Comparison of ENCODE assay signal across 8 cellular contexts in genomic region chr10:119516381-119517234, GRCh38. TPM values are rescaled to one million over a fixed set of nuclear protein-coding genes. Genes with fewer than 3 reads are reported as not detected.
DNase-seq lines count a peak whose midpoint lies in the region; ATAC-seq lines count a peak whose summit lies in the region.

No MANE protein-coding gene starts in this region.

- no peaks in the 10 kb centered on the region for H3K9me3 ChIP-seq in SJSA1 (replicated peaks)

- no peaks in the 10 kb centered on the region for H3K27me3 ChIP-seq in SJSA1 (replicated peaks)

- no peak overlapping the region for H3K4me3 ChIP-seq in SJSA1

- 0 out of 2 replicates have a peak overlapping the region, but pooled peaks have one; percentile 30 for H3K27ac ChIP-seq in SJSA1

- DNase-seq in SJSA1 (ENCODE audit: low read depth in 1 of 2, low spot score in 2 of 2): no peak
- DNase-seq in natural killer cell treated with Interleukin-12 subunit alpha and Interleukin-12 subunit beta and Interleukin-15 and Interleukin-18, amount 100 ng/mL, for 72 hours (ENCODE audit: low spot score): no peak
- no peak for DNase-seq in COLO829 (ENCODE audit: low spot score)
- DNase-seq in SW480 (ENCODE audit: low spot score): no peak
- DNase-seq in NK-92 (lab: John Stamatoyannopoulos, UW; ENCODE audit: unreplicated experiment): no peak

- peak; percentile 70 for ATAC-seq in GM19035 (IDR thresholded peaks at IDR 0.05; ENCODE audit: unreplicated experiment)
- peak; percentile 82 for ATAC-seq in HG03064 (IDR thresholded peaks at IDR 0.05; ENCODE audit: low read depth, unreplicated experiment)
- ATAC-seq in natural killer cell treated with Interleukin-12 subunit alpha and Interleukin-12 subunit beta and Interleukin-15 and Interleukin-18, amount 100 ng/mL, for 72 hours: peak; percentile 84 to 87

- peaks cover 3% of the 10 kb centered on the region for H3K36me3 Mint-ChIP-seq in activated naive CD8-positive, alpha-beta T cell
- no peaks in the 10 kb centered on the region for H3K36me3 Mint-ChIP-seq in natural killer cell treated with Interleukin-12 subunit alpha and Interleukin-12 subunit beta and Interleukin-15 and Interleukin-18, amount 100 ng/mL, for 72 hours

- peaks cover 4% of the 10 kb centered on the region for H3K36me3 ChIP-seq in SJSA1

- H3K4me3 Mint-ChIP-seq in activated naive CD8-positive, alpha-beta T cell: peak overlapping the region; percentile 75
- H3K4me3 Mint-ChIP-seq in natural killer cell treated with Interleukin-12 subunit alpha and Interleukin-12 subunit beta and Interleukin-15 and Interleukin-18, amount 100 ng/mL, for 72 hours: peak overlapping the region; percentile 59

- no peaks in the 10 kb centered on the region for H3K27me3 Mint-ChIP-seq in activated naive CD8-positive, alpha-beta T cell
- H3K27me3 Mint-ChIP-seq in natural killer cell treated with Interleukin-12 subunit alpha and Interleukin-12 subunit beta and Interleukin-15 and Interleukin-18, amount 100 ng/mL, for 72 hours: no peaks in the 10 kb centered on the region

- peak overlapping the region; percentile 96 for H3K27ac Mint-ChIP-seq in activated naive CD8-positive, alpha-beta T cell
- peak overlapping the region; percentile 78 to 84 for H3K27ac Mint-ChIP-seq in natural killer cell treated with Interleukin-12 subunit alpha and Interleukin-12 subunit beta and Interleukin-15 and Interleukin-18, amount 100 ng/mL, for 72 hours

- H3K4me1 Mint-ChIP-seq in activated naive CD8-positive, alpha-beta T cell (ENCODE audit: low read depth): peaks cover 83% of the 10 kb centered on the region
- H3K4me1 Mint-ChIP-seq in natural killer cell treated with Interleukin-12 subunit alpha and Interleukin-12 subunit beta and Interleukin-15 and Interleukin-18, amount 100 ng/mL, for 72 hours (ENCODE audit: low read depth in 2 of 2): peaks cover 17 to 29% of the 10 kb centered on the region in 2 donors

- H3K9me3 Mint-ChIP-seq in activated naive CD8-positive, alpha-beta T cell (ENCODE audit: low read depth): no peaks in the 10 kb centered on the region
- H3K9me3 Mint-ChIP-seq in natural killer cell treated with Interleukin-12 subunit alpha and Interleukin-12 subunit beta and Interleukin-15 and Interleukin-18, amount 100 ng/mL, for 72 hours: no peaks in the 10 kb centered on the region

- H3K4me1 ChIP-seq in SJSA1 (replicated peaks): peaks cover 26% of the 10 kb centered on the region

RNA-seq across cellular contexts. Expression of gene RGS10, which starts 25.9 kb away (rescaled TPM):
- total RNA-seq in SJSA1 (2014; rRNA removed; shearing (Covaris generic)): 9.7 and 27.7 TPM in 2 replicates
- total RNA-seq in natural killer cell treated with Interleukin-12 subunit alpha and Interleukin-12 subunit beta and Interleukin-15 and Interleukin-18, amount 100 ng/mL, for 72 hours: 10 to 100 TPM; 23.0 to 26.1 TPM
